ENCODE assay signal across 2 cellular contexts in the genomic region with DNA sequence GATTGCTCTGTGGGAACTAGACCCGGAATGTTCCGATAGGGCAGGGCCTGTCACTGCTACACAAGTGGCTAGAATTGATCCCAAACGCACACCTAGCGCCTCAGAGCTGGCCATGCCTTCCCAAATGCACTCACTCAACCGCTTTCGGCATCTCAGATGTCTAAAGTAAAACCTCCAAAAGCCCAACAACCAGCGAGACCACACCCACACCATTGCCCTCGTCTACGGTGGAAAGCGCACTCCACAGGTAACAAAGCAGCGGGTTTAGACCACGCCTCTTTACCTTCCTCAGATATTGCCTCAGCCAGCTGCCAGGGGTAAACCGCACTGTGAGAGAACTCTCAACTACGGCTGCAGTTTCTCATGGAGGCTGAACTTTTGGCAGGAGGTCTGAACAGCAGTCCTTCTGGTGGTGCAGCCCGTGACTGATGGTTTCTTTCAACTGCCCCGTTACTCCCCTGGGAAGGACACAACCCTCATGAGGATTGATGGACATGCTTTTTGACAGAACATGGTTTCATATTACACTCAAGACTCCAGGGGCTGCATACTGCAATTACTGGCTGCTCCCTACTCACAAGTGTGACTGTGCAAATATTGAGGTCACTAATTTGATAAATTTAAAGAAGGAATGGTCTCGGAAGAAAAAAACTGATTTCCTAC.
TF ChIP-seq lines count a peak whose summit lies in the region.

No MANE protein-coding gene starts in this region.

TF ChIP-seq in HepG2, 621 proteins besides CTCF, POLR2A, EP300 and RAD21 (continues in another document):
- TF ChIP-seq NFE2L2 (IDR thresholded peaks at IDR 0.05; ENCODE audit: low read length) (peak; percentile 46; the same call in 1 of the 2 replicates), NRL (CRISPR knock-in tag; IDR thresholded peaks at IDR 0.05; ENCODE audit: borderline replicate concordance) (peak; percentile 52; the same call in 1 of the 2 replicates), ZNF562 (CRISPR knock-in tag; IDR thresholded peaks at IDR 0.05; ENCODE audit: borderline replicate concordance) (no peak), ZNF891 (CRISPR knock-in tag; IDR thresholded peaks at IDR 0.05) (0 out of 2 replicates have a peak, but pooled peaks have one; percentile 68)
- TF ChIP-seq, protein P1, sequence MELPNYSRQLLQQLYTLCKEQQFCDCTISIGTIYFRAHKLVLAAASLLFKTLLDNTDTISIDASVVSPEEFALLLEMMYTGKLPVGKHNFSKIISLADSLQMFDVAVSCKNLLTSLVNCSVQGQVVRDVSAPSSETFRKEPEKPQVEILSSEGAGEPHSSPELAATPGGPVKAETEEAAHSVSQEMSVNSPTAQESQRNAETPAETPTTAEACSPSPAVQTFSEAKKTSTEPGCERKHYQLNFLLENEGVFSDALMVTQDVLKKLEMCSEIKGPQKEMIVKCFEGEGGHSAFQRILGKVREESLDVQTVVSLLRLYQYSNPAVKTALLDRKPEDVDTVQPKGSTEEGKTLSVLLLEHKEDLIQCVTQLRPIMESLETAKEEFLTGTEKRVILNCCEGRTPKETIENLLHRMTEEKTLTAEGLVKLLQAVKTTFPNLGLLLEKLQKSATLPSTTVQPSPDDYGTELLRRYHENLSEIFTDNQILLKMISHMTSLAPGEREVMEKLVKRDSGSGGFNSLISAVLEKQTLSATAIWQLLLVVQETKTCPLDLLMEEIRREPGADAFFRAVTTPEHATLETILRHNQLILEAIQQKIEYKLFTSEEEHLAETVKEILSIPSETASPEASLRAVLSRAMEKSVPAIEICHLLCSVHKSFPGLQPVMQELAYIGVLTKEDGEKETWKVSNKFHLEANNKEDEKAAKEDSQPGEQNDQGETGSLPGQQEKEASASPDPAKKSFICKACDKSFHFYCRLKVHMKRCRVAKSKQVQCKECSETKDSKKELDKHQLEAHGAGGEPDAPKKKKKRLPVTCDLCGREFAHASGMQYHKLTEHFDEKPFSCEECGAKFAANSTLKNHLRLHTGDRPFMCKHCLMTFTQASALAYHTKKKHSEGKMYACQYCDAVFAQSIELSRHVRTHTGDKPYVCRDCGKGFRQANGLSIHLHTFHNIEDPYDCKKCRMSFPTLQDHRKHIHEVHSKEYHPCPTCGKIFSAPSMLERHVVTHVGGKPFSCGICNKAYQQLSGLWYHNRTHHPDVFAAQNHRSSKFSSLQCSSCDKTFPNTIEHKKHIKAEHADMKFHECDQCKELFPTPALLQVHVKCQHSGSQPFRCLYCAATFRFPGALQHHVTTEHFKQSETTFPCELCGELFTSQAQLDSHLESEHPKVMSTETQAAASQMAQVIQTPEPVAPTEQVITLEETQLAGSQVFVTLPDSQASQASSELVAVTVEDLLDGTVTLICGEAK (IDR thresholded peaks at IDR 0.05) = no peak
- TF ChIP-seq, protein P1 (CRISPR knock-in tag; IDR thresholded peaks at IDR 0.05) = 0 out of 2 replicates have a peak, but pooled peaks have one; percentile 25
- TF ChIP-seq, protein P2, sequence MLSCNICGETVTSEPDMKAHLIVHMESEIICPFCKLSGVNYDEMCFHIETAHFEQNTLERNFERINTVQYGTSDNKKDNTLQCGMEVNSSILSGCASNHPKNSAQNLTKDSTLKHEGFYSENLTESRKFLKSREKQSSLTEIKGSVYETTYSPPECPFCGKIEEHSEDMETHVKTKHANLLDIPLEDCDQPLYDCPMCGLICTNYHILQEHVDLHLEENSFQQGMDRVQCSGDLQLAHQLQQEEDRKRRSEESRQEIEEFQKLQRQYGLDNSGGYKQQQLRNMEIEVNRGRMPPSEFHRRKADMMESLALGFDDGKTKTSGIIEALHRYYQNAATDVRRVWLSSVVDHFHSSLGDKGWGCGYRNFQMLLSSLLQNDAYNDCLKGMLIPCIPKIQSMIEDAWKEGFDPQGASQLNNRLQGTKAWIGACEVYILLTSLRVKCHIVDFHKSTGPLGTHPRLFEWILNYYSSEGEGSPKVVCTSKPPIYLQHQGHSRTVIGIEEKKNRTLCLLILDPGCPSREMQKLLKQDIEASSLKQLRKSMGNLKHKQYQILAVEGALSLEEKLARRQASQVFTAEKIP (CRISPR knock-in tag; IDR thresholded peaks at IDR 0.05; ENCODE audit: borderline replicate concordance) = no peak
- TF ChIP-seq, protein P3, sequence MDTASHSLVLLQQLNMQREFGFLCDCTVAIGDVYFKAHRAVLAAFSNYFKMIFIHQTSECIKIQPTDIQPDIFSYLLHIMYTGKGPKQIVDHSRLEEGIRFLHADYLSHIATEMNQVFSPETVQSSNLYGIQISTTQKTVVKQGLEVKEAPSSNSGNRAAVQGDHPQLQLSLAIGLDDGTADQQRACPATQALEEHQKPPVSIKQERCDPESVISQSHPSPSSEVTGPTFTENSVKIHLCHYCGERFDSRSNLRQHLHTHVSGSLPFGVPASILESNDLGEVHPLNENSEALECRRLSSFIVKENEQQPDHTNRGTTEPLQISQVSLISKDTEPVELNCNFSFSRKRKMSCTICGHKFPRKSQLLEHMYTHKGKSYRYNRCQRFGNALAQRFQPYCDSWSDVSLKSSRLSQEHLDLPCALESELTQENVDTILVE (CRISPR knock-in tag; IDR thresholded peaks at IDR 0.05) = no peak

TF ChIP-seq in WTC11, 78 proteins besides CTCF, POLR2A, EP300 and RAD21:
- no peak for TF ChIP-seq ZNF138 (CRISPR knock-in tag; conservative IDR thresholded peaks at IDR 0.05)
- TF ChIP-seq SP1 (CRISPR knock-in tag; conservative IDR thresholded peaks at IDR 0.05) = no peak
- TF ChIP-seq, protein P4, sequence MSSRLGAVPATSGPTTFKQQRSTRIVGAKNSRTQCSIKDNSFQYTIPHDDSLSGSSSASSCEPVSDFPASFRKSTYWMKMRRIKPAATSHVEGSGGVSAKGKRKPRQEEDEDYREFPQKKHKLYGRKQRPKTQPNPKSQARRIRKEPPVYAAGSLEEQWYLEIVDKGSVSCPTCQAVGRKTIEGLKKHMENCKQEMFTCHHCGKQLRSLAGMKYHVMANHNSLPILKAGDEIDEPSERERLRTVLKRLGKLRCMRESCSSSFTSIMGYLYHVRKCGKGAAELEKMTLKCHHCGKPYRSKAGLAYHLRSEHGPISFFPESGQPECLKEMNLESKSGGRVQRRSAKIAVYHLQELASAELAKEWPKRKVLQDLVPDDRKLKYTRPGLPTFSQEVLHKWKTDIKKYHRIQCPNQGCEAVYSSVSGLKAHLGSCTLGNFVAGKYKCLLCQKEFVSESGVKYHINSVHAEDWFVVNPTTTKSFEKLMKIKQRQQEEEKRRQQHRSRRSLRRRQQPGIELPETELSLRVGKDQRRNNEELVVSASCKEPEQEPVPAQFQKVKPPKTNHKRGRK (CRISPR knock-in tag; IDR thresholded peaks at IDR 0.05; ENCODE audit: borderline replicate concordance) = no peak
- TF ChIP-seq, protein P5, sequence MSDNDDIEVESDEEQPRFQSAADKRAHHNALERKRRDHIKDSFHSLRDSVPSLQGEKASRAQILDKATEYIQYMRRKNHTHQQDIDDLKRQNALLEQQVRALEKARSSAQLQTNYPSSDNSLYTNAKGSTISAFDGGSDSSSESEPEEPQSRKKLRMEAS (CRISPR knock-in tag; IDR thresholded peaks at IDR 0.05) = no peak
- TF ChIP-seq FOXP1 (CRISPR knock-in tag; IDR thresholded peaks at IDR 0.05; ENCODE audit: borderline replicate concordance) = no peak
- no peak for TF ChIP-seq ZNF263 (CRISPR knock-in tag; IDR thresholded peaks at IDR 0.05; ENCODE audit: low read depth)
- TF ChIP-seq ELF4 (CRISPR knock-in tag; IDR thresholded peaks at IDR 0.05; ENCODE audit: low read depth) = no peak
- TF ChIP-seq, protein P6, sequence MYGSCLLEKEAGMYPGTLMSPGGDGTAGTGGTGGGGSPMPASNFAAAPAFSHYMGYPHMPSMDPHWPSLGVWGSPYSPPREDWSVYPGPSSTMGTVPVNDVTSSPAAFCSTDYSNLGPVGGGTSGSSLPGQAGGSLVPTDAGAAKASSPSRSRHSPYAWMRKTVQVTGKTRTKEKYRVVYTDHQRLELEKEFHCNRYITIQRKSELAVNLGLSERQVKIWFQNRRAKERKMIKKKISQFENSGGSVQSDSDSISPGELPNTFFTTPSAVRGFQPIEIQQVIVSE (CRISPR knock-in tag; IDR thresholded peaks at IDR 0.05; ENCODE audit: borderline replicate concordance) = no peak
- TF ChIP-seq, protein P7, sequence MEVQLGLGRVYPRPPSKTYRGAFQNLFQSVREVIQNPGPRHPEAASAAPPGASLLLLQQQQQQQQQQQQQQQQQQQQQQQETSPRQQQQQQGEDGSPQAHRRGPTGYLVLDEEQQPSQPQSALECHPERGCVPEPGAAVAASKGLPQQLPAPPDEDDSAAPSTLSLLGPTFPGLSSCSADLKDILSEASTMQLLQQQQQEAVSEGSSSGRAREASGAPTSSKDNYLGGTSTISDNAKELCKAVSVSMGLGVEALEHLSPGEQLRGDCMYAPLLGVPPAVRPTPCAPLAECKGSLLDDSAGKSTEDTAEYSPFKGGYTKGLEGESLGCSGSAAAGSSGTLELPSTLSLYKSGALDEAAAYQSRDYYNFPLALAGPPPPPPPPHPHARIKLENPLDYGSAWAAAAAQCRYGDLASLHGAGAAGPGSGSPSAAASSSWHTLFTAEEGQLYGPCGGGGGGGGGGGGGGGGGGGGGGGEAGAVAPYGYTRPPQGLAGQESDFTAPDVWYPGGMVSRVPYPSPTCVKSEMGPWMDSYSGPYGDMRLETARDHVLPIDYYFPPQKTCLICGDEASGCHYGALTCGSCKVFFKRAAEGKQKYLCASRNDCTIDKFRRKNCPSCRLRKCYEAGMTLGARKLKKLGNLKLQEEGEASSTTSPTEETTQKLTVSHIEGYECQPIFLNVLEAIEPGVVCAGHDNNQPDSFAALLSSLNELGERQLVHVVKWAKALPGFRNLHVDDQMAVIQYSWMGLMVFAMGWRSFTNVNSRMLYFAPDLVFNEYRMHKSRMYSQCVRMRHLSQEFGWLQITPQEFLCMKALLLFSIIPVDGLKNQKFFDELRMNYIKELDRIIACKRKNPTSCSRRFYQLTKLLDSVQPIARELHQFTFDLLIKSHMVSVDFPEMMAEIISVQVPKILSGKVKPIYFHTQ (CRISPR knock-in tag; IDR thresholded peaks at IDR 0.05) = no peak
- no peak for TF ChIP-seq ESRRA (CRISPR knock-in tag; IDR thresholded peaks at IDR 0.05; ENCODE audit: borderline replicate concordance)
- TF ChIP-seq MXD4 (CRISPR knock-in tag; IDR thresholded peaks at IDR 0.05; ENCODE audit: borderline replicate concordance) = no peak
- TF ChIP-seq RORB (CRISPR knock-in tag; IDR thresholded peaks at IDR 0.05) = no peak
- no peak for TF ChIP-seq JAZF1 (CRISPR knock-in tag; IDR thresholded peaks at IDR 0.05)
- TF ChIP-seq, protein P8, sequence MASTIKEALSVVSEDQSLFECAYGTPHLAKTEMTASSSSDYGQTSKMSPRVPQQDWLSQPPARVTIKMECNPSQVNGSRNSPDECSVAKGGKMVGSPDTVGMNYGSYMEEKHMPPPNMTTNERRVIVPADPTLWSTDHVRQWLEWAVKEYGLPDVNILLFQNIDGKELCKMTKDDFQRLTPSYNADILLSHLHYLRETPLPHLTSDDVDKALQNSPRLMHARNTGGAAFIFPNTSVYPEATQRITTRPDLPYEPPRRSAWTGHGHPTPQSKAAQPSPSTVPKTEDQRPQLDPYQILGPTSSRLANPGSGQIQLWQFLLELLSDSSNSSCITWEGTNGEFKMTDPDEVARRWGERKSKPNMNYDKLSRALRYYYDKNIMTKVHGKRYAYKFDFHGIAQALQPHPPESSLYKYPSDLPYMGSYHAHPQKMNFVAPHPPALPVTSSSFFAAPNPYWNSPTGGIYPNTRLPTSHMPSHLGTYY (CRISPR knock-in tag; IDR thresholded peaks at IDR 0.05) = no peak
- no peak for TF ChIP-seq GABPB1 (CRISPR knock-in tag; IDR thresholded peaks at IDR 0.05)
- TF ChIP-seq RELA (CRISPR knock-in tag; IDR thresholded peaks at IDR 0.05; ENCODE audit: borderline replicate concordance) = no peak
- TF ChIP-seq KAT7 (CRISPR knock-in tag; IDR thresholded peaks at IDR 0.05; ENCODE audit: borderline replicate concordance) = no peak
- TF ChIP-seq ZNF232 (CRISPR knock-in tag; IDR thresholded peaks at IDR 0.05) = no peak
- TF ChIP-seq TEAD1 (CRISPR knock-in tag; IDR thresholded peaks at IDR 0.05) = no peak
